12 cellular contexts compared by ENCODE assay signal in the genomic region with DNA sequence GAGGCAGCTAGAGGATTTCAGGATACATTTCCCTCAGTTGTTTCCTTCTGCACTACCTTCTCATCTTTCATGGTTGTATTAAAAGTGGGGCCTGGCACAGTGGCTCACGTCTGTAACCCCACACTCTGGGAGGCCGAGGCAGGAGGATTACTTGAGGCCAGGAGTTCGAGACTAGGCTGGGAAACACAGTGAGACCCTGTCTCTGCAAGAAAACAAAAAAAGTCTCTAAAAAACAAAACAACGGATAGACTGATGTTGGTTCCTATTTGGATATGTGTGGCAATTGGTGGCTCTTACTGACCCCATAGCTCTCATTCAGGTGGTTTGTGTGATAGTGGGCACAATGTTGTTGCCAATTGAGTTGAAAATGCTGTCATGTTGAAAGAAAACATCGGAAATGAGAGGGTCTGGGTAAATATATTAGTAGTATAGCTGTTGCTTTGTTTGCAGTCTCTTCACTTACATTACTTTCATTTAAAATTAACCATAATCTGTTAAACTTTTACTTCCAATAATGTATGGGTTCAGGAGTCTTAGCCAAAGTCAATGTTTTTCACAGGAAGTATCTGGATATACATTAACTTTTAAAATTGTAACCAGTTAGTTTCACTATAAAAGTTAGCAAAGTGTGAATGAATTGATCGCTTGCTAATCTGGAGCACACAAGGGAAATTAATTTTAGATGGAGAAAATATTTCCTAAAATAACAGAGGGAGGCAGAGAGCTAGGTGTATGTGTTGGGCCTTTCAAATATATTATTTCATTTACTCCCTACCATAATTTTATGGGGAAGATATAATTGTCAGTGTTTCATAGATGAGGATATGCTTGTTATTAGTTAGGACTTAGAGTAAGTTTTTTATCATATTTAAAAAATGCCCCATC. TPM values are rescaled to one million over a fixed set of nuclear protein-coding genes. Genes with fewer than 3 reads are reported as not detected.
DNase-seq lines count a peak whose midpoint lies in the region; ATAC-seq and TF ChIP-seq lines count a peak whose summit lies in the region.
"Had no signal": no experiment of that assay in that cellular context is flagged by ENCODE, and none has a peak within 500 bp of the region (broad histone marks: within the 10 kb centered on the region; RNA-seq: fewer than 3 reads in every experiment).

No MANE protein-coding gene starts in this region.

- H3K9me3 ChIP-seq in spleen: no peaks in the 10 kb centered on the region
- H3K9me3 ChIP-seq: MG63, sigmoid colon had no signal

- H3K9me3 Mint-ChIP-seq in HFFc6: no peaks in the 10 kb centered on the region
- H3K9me3 Mint-ChIP-seq: naive thymus-derived CD8-positive, alpha-beta T cell had no signal

- H3K27ac ChIP-seq in VCaP: peak overlapping the region; percentile 76
- H3K27ac ChIP-seq in spleen: peak overlapping the region in 5 of 8 donors; percentile 28 to 61 (median 55)

- DNase-seq in HFFc6 (no peak), spleen (no peak), NCI-H1930 (lab: John Stamatoyannopoulos, UW) (no peak), GM19238 (ENCODE audit: insufficient read length, low spot score) (no peak)
- no peak for DNase-seq in activated naive CD4-positive, alpha-beta T cell (lab: John Stamatoyannopoulos, UW)
- DNase-seq: effector CD8-positive, alpha-beta T cell; MG63; naive thymus-derived CD8-positive, alpha-beta T cell; sigmoid colon had no signal

- no peak overlapping the region for H3K4me3 Mint-ChIP-seq in HFFc6
- H3K4me3 Mint-ChIP-seq: naive thymus-derived CD8-positive, alpha-beta T cell had no signal

- H3K36me3 ChIP-seq in spleen: no peaks in the 10 kb centered on the region
- H3K36me3 ChIP-seq: MG63, sigmoid colon had no signal

- 90 to 94% (median 93%) methylated on average over 6 of the region's 6 CpGs for WGBS in spleen, 5 donors

- H3K36me3 Mint-ChIP-seq in HFFc6 (ENCODE audit: low read depth): peaks cover 4% of the 10 kb centered on the region; the same call in 1 of the 2 replicates
- H3K36me3 Mint-ChIP-seq: naive thymus-derived CD8-positive, alpha-beta T cell had no signal

- ATAC-seq in GM19043 (IDR thresholded peaks at IDR 0.05; ENCODE audit: low read depth, unreplicated experiment) (peak; percentile 65), HG03442 (IDR thresholded peaks at IDR 0.05; ENCODE audit: unreplicated experiment) (no peak)
- ATAC-seq: naive thymus-derived CD8-positive, alpha-beta T cell had no signal

- TF ChIP-seq POLR2A in spleen (IDR thresholded peaks at IDR 0.05): no peak

- peaks cover 10 to 97% (median 35%) of the 10 kb centered on the region in 6 donors for H3K4me1 ChIP-seq in spleen

- H3K27ac Mint-ChIP-seq in HFFc6: peak overlapping the region; percentile 45; the same call in 1 of the 2 replicates

- H3K4me1 Mint-ChIP-seq in HFFc6 (ENCODE audit: low read depth): peaks cover 66% of the 10 kb centered on the region

- no peaks in the 10 kb centered on the region; the same call in 1 of the 2 replicates for H3K27me3 Mint-ChIP-seq in HFFc6 (ENCODE audit: insufficient read depth)
- H3K27me3 Mint-ChIP-seq: naive thymus-derived CD8-positive, alpha-beta T cell had no signal

- no peak overlapping the region for H3K4me3 ChIP-seq in spleen
- H3K4me3 ChIP-seq: MG63, sigmoid colon had no signal

- H3K27me3 ChIP-seq in spleen (replicated peaks in 1 of 7): no peaks in the 10 kb centered on the region
- H3K27me3 ChIP-seq: MG63, sigmoid colon had no signal

- no peak for TF ChIP-seq CTCF in HFFc6 (IDR thresholded peaks at IDR 0.05)
- no peak for TF ChIP-seq CTCF in VCaP (conservative IDR thresholded peaks at IDR 0.05)
- TF ChIP-seq CTCF in spleen (IDR thresholded peaks at IDR 0.05 in 8 of 11, conservative IDR thresholded peaks at IDR 0.05 in 3 of 11): no peak

- intact Hi-C loops in spleen (cut with DNase I; ENCODE audit: low total_unique reads): no loop called here

RNA-seq across cellular contexts. Expression of gene UTRN, which starts 31.1 kb away (rescaled TPM):
- 100 to 1,000 TPM in 5 of 6 experiments, 10 to 100 TPM in 1; 99.6 to 116 (median 109) TPM for total RNA-seq in HFFc6 (2021; fragmentation: NEBNext Ultra II Directional; extraction: Animal tissue kit (Norgen Biotek cat#: 25700))
- total RNA-seq in spleen: 100 to 1,000 TPM; 273 to 539 (median 391) TPM
- polyA plus RNA-seq in spleen: 10 to 100 TPM; 15.4 to 29.1 (median 16.7) TPM
